In genomic region chr11:112163875-112164521, GRCh38 we compare ENCODE assay signal across 8 cellular contexts. TPM values are rescaled to one million over a fixed set of nuclear protein-coding genes. Genes with fewer than 3 reads are reported as not detected.
DNase-seq lines count a peak whose midpoint lies in the region; ATAC-seq and TF ChIP-seq lines count a peak whose summit lies in the region.

Gene IL18, minus strand, starts transcription at chr11:112164094. Its CDS starts 9,041 bp downstream, at chr11:112155053.

- peak within 1 kb of the TSS; percentile 80 for H3K4me2 ChIP-seq in OCI-LY3 (ENCODE audit: low read length)
- H3K4me2 ChIP-seq in Karpas-422 (ENCODE audit: low read depth, low read length, poor library complexity, severe bottlenecking) = no peak within 1 kb of the TSS

- no TSS peak for BruUV-seq in Caco-2 (replicated peaks; lab: Mats Ljungman, UMichigan)

- H3K9me3 ChIP-seq in Caco-2 = no peaks in the 10 kb centered on the region
- no peaks in the 10 kb centered on the region for H3K9me3 ChIP-seq in OCI-LY3 (ENCODE audit: insufficient read depth, low read length)
- no peaks in the 10 kb centered on the region for H3K9me3 ChIP-seq in esophagus (ENCODE audit: control insufficient read depth in 2 of 2, insufficient read depth in 1 of 2, low read depth in 1 of 2, low read length in 1 of 2)
- no peaks in the 10 kb centered on the region for H3K9me3 ChIP-seq in Karpas-422 (ENCODE audit: low read length)

- H3K4me1 Mint-ChIP-seq in Caco-2 (ENCODE audit: low read depth, unreplicated experiment) = peaks cover 27% of the 10 kb centered on the region
- H3K4me1 Mint-ChIP-seq in natural killer cell treated with Interleukin-12 subunit alpha and Interleukin-12 subunit beta and Interleukin-15 and Interleukin-18, amount 100 ng/mL, for 72 hours (ENCODE audit: low read depth in 2 of 2) = peaks cover 20 to 35% of the 10 kb centered on the region in 2 donors

- peak within 1 kb of the TSS; percentile 81 for H3K4me3 Mint-ChIP-seq in Caco-2 (ENCODE audit: unreplicated experiment)
- peak within 1 kb of the TSS; percentile 72 for H3K4me3 Mint-ChIP-seq in natural killer cell treated with Interleukin-12 subunit alpha and Interleukin-12 subunit beta and Interleukin-15 and Interleukin-18, amount 100 ng/mL, for 72 hours

- intact Hi-C loops in Caco-2 (cut with micrococcal nuclease; ENCODE audit: unreplicated experiment) = loop anchor here (5.0 kb wide), 1 partner anchor 52 kb away; no protein-coding TSS in a partner anchor

- POLR2A ChIA-PET in Caco-2 (lab: Charles Lee) = interaction anchor here (1.0 kb wide), 1 partner anchor 9 kb away, joined by 3 read pairs; no protein-coding TSS in a partner anchor

- H3K79me2 ChIP-seq in OCI-LY3 (ENCODE audit: low read length) (no peaks in the 10 kb centered on the region), Karpas-422 (ENCODE audit: low read length) (no peaks in the 10 kb centered on the region)

- H3K27me3 Mint-ChIP-seq in Caco-2 (ENCODE audit: insufficient read depth, unreplicated experiment) = no peaks in the 10 kb centered on the region
- H3K27me3 Mint-ChIP-seq in natural killer cell treated with Interleukin-12 subunit alpha and Interleukin-12 subunit beta and Interleukin-15 and Interleukin-18, amount 100 ng/mL, for 72 hours = peaks cover 4 to 7% of the 10 kb centered on the region in 2 donors

- H3K36me3 ChIP-seq in Caco-2 (ENCODE audit: control insufficient read depth, insufficient read depth, low read length) = no peaks in the 10 kb centered on the region
- H3K36me3 ChIP-seq in OCI-LY3 (replicated peaks; ENCODE audit: low read depth, low read length) = no peaks in the 10 kb centered on the region
- H3K36me3 ChIP-seq in esophagus (ENCODE audit: control insufficient read depth in 2 of 2, insufficient read depth in 2 of 2, low read length in 1 of 2) = no peaks in the 10 kb centered on the region
- no peaks in the 10 kb centered on the region for H3K36me3 ChIP-seq in Karpas-422 (ENCODE audit: insufficient read depth, low read length)
- no peaks in the 10 kb centered on the region for H3K36me3 ChIP-seq in brain microvascular endothelial cell (replicated peaks)

- in situ Hi-C loops in brain microvascular endothelial cell (cut with HindIII; ENCODE audit: low pct_ligation_motif_present, low sequenced_read_pairs) = no loop called here

- TF ChIP-seq CTCF in Caco-2 (IDR thresholded peaks at IDR 0.05; ENCODE audit: insufficient read depth in 1 of 2, low read depth in 1 of 2, low read length in 1 of 2, severe bottlenecking in 1 of 2, unreplicated experiment in 1 of 2) (peak in 1 of 2 experiments; percentile 34), OCI-LY3 (IDR thresholded peaks at IDR 0.05; ENCODE audit: low read depth, low read length) (no peak), brain microvascular endothelial cell (IDR thresholded peaks at IDR 0.05; ENCODE audit: low read depth, low read length, missing control alignments) (no peak)

- H3K4me1 ChIP-seq in Caco-2 = peaks cover 32% of the 10 kb centered on the region
- peaks cover 15% of the 10 kb centered on the region for H3K4me1 ChIP-seq in OCI-LY3 (ENCODE audit: low read length)
- peaks cover 2% of the 10 kb centered on the region in 2 donors for H3K4me1 ChIP-seq in esophagus (ENCODE audit: control insufficient read depth in 2 of 2, insufficient read depth in 2 of 2, low read length in 1 of 2)
- H3K4me1 ChIP-seq in Karpas-422 (ENCODE audit: low read length) = 0 out of 2 replicates have a peak, but pooled peaks cover 5% of the 10 kb centered on the region

- H3K4me3 ChIP-seq in Caco-2 (ENCODE audit: low read depth, low read length) = peak within 1 kb of the TSS; percentile 26
- peak within 1 kb of the TSS; percentile 75 for H3K4me3 ChIP-seq in OCI-LY3 (ENCODE audit: low read length)
- H3K4me3 ChIP-seq in esophagus (ENCODE audit: low read depth in 1 of 2, low read length in 2 of 2) = peak within 1 kb of the TSS; percentile 53 to 69
- no peak within 1 kb of the TSS for H3K4me3 ChIP-seq in Karpas-422 (ENCODE audit: low read length)
- no peak within 1 kb of the TSS for H3K4me3 ChIP-seq in brain microvascular endothelial cell (ENCODE audit: low read depth, low read length)

- DNase-seq in Caco-2 (peak; percentile 87 to 88), Karpas-422 (no peak), brain microvascular endothelial cell (no peak), T-helper 9 cell (no peak)
- no peak for DNase-seq in natural killer cell treated with Interleukin-12 subunit alpha and Interleukin-12 subunit beta and Interleukin-15 and Interleukin-18, amount 100 ng/mL, for 72 hours (ENCODE audit: low spot score)

- H3K27me3 ChIP-seq in Caco-2 (replicated peaks; ENCODE audit: control insufficient read depth, insufficient read depth, low read length) (no peaks in the 10 kb centered on the region), OCI-LY3 (ENCODE audit: low read depth, low read length) (peaks cover 7% of the 10 kb centered on the region; the same call in 1 of the 2 replicates), esophagus (ENCODE audit: control insufficient read depth in 1 of 2, insufficient read depth in 2 of 2, low read length in 2 of 2) (no peaks in the 10 kb centered on the region), Karpas-422 (ENCODE audit: low read length) (no peaks in the 10 kb centered on the region), brain microvascular endothelial cell (replicated peaks) (no peaks in the 10 kb centered on the region)

- peak within 1 kb of the TSS; percentile 18; the same call in 1 of the 2 replicates for H3K9ac ChIP-seq in OCI-LY3 (ENCODE audit: low read length)
- no peak within 1 kb of the TSS for H3K9ac ChIP-seq in Karpas-422 (ENCODE audit: low read length)

- 33 to 40% methylated on average over 12 of the region's 12 CpGs for WGBS in esophagus, 2 donors

- CTCF ChIA-PET in Caco-2 (lab: Charles Lee) = interaction anchor here (0.6 to 1.3 kb wide), 4 partner anchors 11 to 52 kb away, joined by 3 to 6 read pairs (median 3); partner anchors contain the start of gene BCO2

- H3K27ac Mint-ChIP-seq in Caco-2 (ENCODE audit: unreplicated experiment) = peak within 1 kb of the TSS; percentile 86
- H3K27ac Mint-ChIP-seq in natural killer cell treated with Interleukin-12 subunit alpha and Interleukin-12 subunit beta and Interleukin-15 and Interleukin-18, amount 100 ng/mL, for 72 hours = peak within 1 kb of the TSS; percentile 24 to 90

- peak within 1 kb of the TSS; percentile 74 for H2AFZ ChIP-seq in OCI-LY3 (ENCODE audit: low read depth, low read length)
- no peak within 1 kb of the TSS for H2AFZ ChIP-seq in Karpas-422 (ENCODE audit: low read length)

- H3K36me3 Mint-ChIP-seq in Caco-2 (ENCODE audit: insufficient read depth, unreplicated experiment) = no peaks in the 10 kb centered on the region
- H3K36me3 Mint-ChIP-seq in natural killer cell treated with Interleukin-12 subunit alpha and Interleukin-12 subunit beta and Interleukin-15 and Interleukin-18, amount 100 ng/mL, for 72 hours = peaks cover 6% of the 10 kb centered on the region

- H3K27ac ChIP-seq in OCI-LY3 (ENCODE audit: low read length) (no peak within 1 kb of the TSS), esophagus (ENCODE audit: low read depth in 2 of 2, low read length in 1 of 2) (peak within 1 kb of the TSS; percentile 92 to 93), Karpas-422 (ENCODE audit: low read length) (no peak within 1 kb of the TSS), brain microvascular endothelial cell (no peak within 1 kb of the TSS)

- peak in 1 of 2 donors; percentile 62 for ATAC-seq in natural killer cell treated with Interleukin-12 subunit alpha and Interleukin-12 subunit beta and Interleukin-15 and Interleukin-18, amount 100 ng/mL, for 72 hours
- no peak for ATAC-seq in GM19463 (IDR thresholded peaks at IDR 0.05; ENCODE audit: unreplicated experiment)

- no peaks in the 10 kb centered on the region for H3K9me3 Mint-ChIP-seq in Caco-2 (ENCODE audit: unreplicated experiment)
- H3K9me3 Mint-ChIP-seq in natural killer cell treated with Interleukin-12 subunit alpha and Interleukin-12 subunit beta and Interleukin-15 and Interleukin-18, amount 100 ng/mL, for 72 hours = no peaks in the 10 kb centered on the region

- no peaks in the 10 kb centered on the region for H3K9me2 ChIP-seq in Karpas-422 (replicated peaks; ENCODE audit: insufficient read depth, low read length)

- H4K20me1 ChIP-seq in OCI-LY3 (ENCODE audit: insufficient read depth, low read length) = no peaks in the 10 kb centered on the region
- H4K20me1 ChIP-seq in Karpas-422 (ENCODE audit: insufficient read depth, low read depth, low read length) = no peaks in the 10 kb centered on the region

RNA-seq across cellular contexts. Expression of gene IL18, which starts in this region (rescaled TPM):
- 32.8 and 36.5 TPM in 2 replicates for total RNA-seq in Caco-2 (2022)
- polyA plus RNA-seq in esophagus = 100 to 1,000 TPM; 140 to 289 TPM
- 1 to 10 TPM; 1.3 to 4.6 TPM for total RNA-seq in natural killer cell treated with Interleukin-12 subunit alpha and Interleukin-12 subunit beta and Interleukin-15 and Interleukin-18, amount 100 ng/mL, for 72 hours
- total RNA-seq in Karpas-422 (2014; rRNA removed; shearing (Covaris generic); ENCODE audit: low replicate concordance) = not detected in 2 replicates

Comparison
In these comparisons a context has a peak if more than half of its experiments do, and no peak if none do; other contexts are left out.
1. DNase-seq: peak in Caco-2 (2 of 2); none in natural killer cell treated with Interleukin-12 subunit alpha and Interleukin-12 subunit beta and Interleukin-15 and Interleukin-18, amount 100 ng/mL, for 72 hours (single experiment), Karpas-422 (single experiment), brain microvascular endothelial cell (single experiment) and T-helper 9 cell (single experiment).
2. H3K4me3 ChIP-seq: peak in Caco-2 (single experiment), OCI-LY3 (single experiment) and esophagus (2 of 2); none in Karpas-422 (single experiment) and brain microvascular endothelial cell (single experiment).
3. H3K27ac ChIP-seq: peak in esophagus (2 of 2); none in OCI-LY3 (single experiment), Karpas-422 (single experiment) and brain microvascular endothelial cell (single experiment).